9 cellular contexts compared by ENCODE assay signal in the genomic region with DNA sequence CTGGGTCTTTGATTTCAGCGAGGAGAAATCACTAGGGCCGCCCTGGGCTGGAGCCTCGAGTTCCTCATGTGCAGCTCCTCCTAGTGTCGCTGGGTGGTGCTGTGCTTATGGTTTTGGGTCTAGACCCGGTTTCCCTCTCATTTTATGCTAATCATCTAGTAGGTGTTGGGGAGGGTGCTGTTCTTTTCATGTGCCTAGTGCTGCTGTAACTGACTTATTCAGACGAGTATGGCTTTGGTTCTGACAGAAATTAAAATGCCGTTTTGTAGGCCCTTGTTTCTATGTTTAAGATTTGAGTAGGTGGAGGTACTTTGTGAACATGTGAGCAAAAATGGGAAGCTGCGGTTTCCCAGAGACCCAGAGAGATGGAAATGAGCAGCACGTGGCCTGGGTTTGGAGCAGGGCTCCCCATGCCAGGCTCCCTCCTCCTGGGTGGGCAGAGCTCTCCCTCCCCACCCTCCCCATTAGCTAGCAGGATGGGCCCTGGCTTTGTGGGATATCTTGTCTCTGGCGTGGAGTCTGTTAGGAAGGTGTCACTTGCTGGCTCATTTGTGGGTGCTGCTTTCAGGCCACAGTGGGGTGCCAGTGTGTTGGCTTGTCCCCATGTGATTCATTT.
DNase-seq lines count a peak whose midpoint lies in the region; ATAC-seq, FAIRE-seq and TF ChIP-seq lines count a peak whose summit lies in the region.
"Had no signal": no experiment of that assay in that cellular context is flagged by ENCODE, and none has a peak within 500 bp of the region (broad histone marks: within the 10 kb centered on the region; RNA-seq: fewer than 3 reads in every experiment).

No MANE protein-coding gene starts in this region.

- TF ChIP-seq CTCF in NB4 (IDR thresholded peaks at IDR 0.05; ENCODE audit: low read depth, low read length): peak; percentile 83
- TF ChIP-seq CTCF in SU-DHL-6 (IDR thresholded peaks at IDR 0.05; ENCODE audit: insufficient read depth, low read length, poor library complexity, severe bottlenecking): peak; percentile 70
- TF ChIP-seq CTCF in GM12878 (IDR thresholded peaks at IDR 0.05 in 2 of 3, conservative IDR thresholded peaks at IDR 0.05 in 1 of 3; ENCODE audit: control insufficient read depth in 2 of 3, extremely low read depth in 1 of 3, insufficient read depth in 1 of 3, low read depth in 3 of 3, low read length in 3 of 3): peak; percentile 78 to 87 (median 87)

- 0 out of 2 replicates have a peak overlapping the region, but pooled peaks have one; percentile 11 for H3K9ac ChIP-seq in SU-DHL-6 (ENCODE audit: low read length)
- no peak overlapping the region for H3K9ac ChIP-seq in GM12878 (ENCODE audit: control insufficient read depth, insufficient read depth, low read length)

- no peak for TF ChIP-seq EP300 in GM12878 (IDR thresholded peaks at IDR 0.05; ENCODE audit: borderline replicate concordance in 1 of 2, control insufficient read depth in 1 of 2, low read depth in 2 of 2, low read length in 2 of 2)

- no peaks in the 10 kb centered on the region for H3K9me2 ChIP-seq in SU-DHL-6 (replicated peaks; ENCODE audit: insufficient read depth, low read length)

- H4K20me1 ChIP-seq in SU-DHL-6 (ENCODE audit: low read depth, low read length) (no peaks in the 10 kb centered on the region), GM12878 (ENCODE audit: control insufficient read depth, insufficient read depth) (no peaks in the 10 kb centered on the region)

- H2AFZ ChIP-seq in SU-DHL-6 (ENCODE audit: low read depth, low read length, severe bottlenecking) (peak overlapping the region; percentile 91), GM12878 (ENCODE audit: control insufficient read depth, low read depth, low read length) (peak overlapping the region; percentile 41)

- intact Hi-C loops in GM12878 (cut with micrococcal nuclease; ENCODE audit: unreplicated experiment): loop anchor here (1.0 to 10.0 kb wide), 4 partner anchors 58 to 404 kb away; no protein-coding TSS in a partner anchor

- CTCF ChIA-PET in GM12878 (lab: Yijun Ruan, JAX): interaction anchor here (0.6 to 13.0 kb wide), 38 partner anchors 8 to 658 kb away, joined by 3 to 261 read pairs (median 4); a partner anchor contains a TSS

- peak; percentile 44 for DNase-seq in activated gamma-delta T cell treated with Interleukin-2 at 50 U/mL for 16 hours
- DNase-seq in activated gamma-delta T cell (lab: John Stamatoyannopoulos, UW): no peak
- peak; percentile 87 for DNase-seq in NB4 (ENCODE audit: low read depth)
- DNase-seq in GM12878 (ENCODE audit: low read depth, low spot score): no peak
- DNase-seq in iPS-NIHi11 (ENCODE audit: low spot score): peak; percentile 72
- peak; percentile 26 to 47 for DNase-seq in stimulated activated CD4-positive, alpha-beta T cell treated with anti-CD3 and anti-CD28 coated beads, Interleukin-12 subunit alpha, Interleukin-12 subunit beta, amount 100 ng/mL, for 24 hours (ENCODE audit: low read depth in 2 of 2)

- H3F3A ChIP-seq in SU-DHL-6 (ENCODE audit: insufficient read depth): no peaks in the 10 kb centered on the region

- H3K27ac ChIP-seq in SU-DHL-6 (ENCODE audit: low read depth, low read length): no peak overlapping the region
- 0 out of 2 replicates have a peak overlapping the region, but pooled peaks have one; percentile 15 for H3K27ac ChIP-seq in GM12878 (ENCODE audit: control insufficient read depth, insufficient read depth)
- H3K27ac ChIP-seq: skin epidermis had no signal

- RAD21 ChIA-PET in GM12878 (lab: Charles Lee; ENCODE audit: unreplicated experiment): interaction anchor here (0.5 to 7.3 kb wide), 13 partner anchors 8 to 1287 kb away, joined by 3 to 90 read pairs (median 3); a partner anchor contains a TSS

- BruUV-seq in GM12878 (replicated peaks; lab: Mats Ljungman, UMichigan): no TSS peak

- POLR2A ChIA-PET in GM12878 (lab: Charles Lee): no interaction called here

- H3K9me3 ChIP-seq in SU-DHL-6 (ENCODE audit: insufficient read depth, low read length) (no peaks in the 10 kb centered on the region), GM12878 (replicated peaks; ENCODE audit: control insufficient read depth, insufficient read depth, low read length) (no peaks in the 10 kb centered on the region)

- no peak for TF ChIP-seq POLR2A in NB4 (IDR thresholded peaks at IDR 0.05; ENCODE audit: extremely low read depth, insufficient read length)
- TF ChIP-seq POLR2A in GM12878 (IDR thresholded peaks at IDR 0.05; ENCODE audit: low read depth, low read length): no peak

- ATAC-seq in HG02623 (IDR thresholded peaks at IDR 0.05; ENCODE audit: unreplicated experiment): peak; percentile 84
- ATAC-seq in GM12878: peak; percentile 92

- SMC1A ChIA-PET in GM12878 (lab: Charles Lee; ENCODE audit: uncharacterized antibody, unreplicated experiment): interaction anchor here (0.5 to 3.2 kb wide), 25 partner anchors 8 to 745 kb away, joined by 3 to 59 read pairs (median 3); no protein-coding TSS in a partner anchor

- 34% methylated on average over 10 of the region's 10 CpGs for WGBS in GM12878 (ENCODE audit: insufficient coverage, insufficient replicate concordance, low lambda C conversion rate, missing lambda C conversion rate)

- no peak overlapping the region for H3K4me3 ChIP-seq in NB4 (ENCODE audit: low read depth, low read length)
- H3K4me3 ChIP-seq in SU-DHL-6 (ENCODE audit: insufficient read depth, low read length, poor library complexity, severe bottlenecking): no peak overlapping the region
- H3K4me3 ChIP-seq in GM12878: no peak overlapping the region
- H3K4me3 ChIP-seq: skin epidermis had no signal

- in situ Hi-C loops in GM12878 (cut with MboI): no loop called here

- FAIRE-seq in GM12878 (lab: Jason Lieb, UNC): peak; percentile 41

- H3K4me2 ChIP-seq in SU-DHL-6 (ENCODE audit: low read depth, low read length, poor library complexity, severe bottlenecking) (peak overlapping the region; percentile 42), GM12878 (ENCODE audit: control insufficient read depth, insufficient read depth) (peak overlapping the region; percentile 51; the same call in 1 of the 2 replicates)

- no peaks in the 10 kb centered on the region for H3K27me3 ChIP-seq in SU-DHL-6 (ENCODE audit: low read length)
- no peaks in the 10 kb centered on the region for H3K27me3 ChIP-seq in GM12878 (replicated peaks in 1 of 2; ENCODE audit: control insufficient read depth in 2 of 2, insufficient read depth in 2 of 2, low read length in 1 of 2)

- H3K36me3 ChIP-seq in SU-DHL-6 (ENCODE audit: low read length): no peaks in the 10 kb centered on the region
- H3K36me3 ChIP-seq in GM12878 (ENCODE audit: control insufficient read depth in 2 of 2, insufficient read depth in 2 of 2, low read length in 1 of 2): no peaks in the 10 kb centered on the region

- peak; percentile 89 for TF ChIP-seq RAD21 in GM12878 (IDR thresholded peaks at IDR 0.05; ENCODE audit: insufficient read depth, low read depth, low read length)

- no peaks in the 10 kb centered on the region for H3K79me2 ChIP-seq in SU-DHL-6 (ENCODE audit: insufficient read depth, low read length)
- H3K79me2 ChIP-seq in GM12878 (ENCODE audit: control insufficient read depth, insufficient read depth, low read length): no peaks in the 10 kb centered on the region

- peaks cover 4% of the 10 kb centered on the region; the same call in 1 of the 2 replicates for H3K4me1 ChIP-seq in GM12878 (ENCODE audit: control insufficient read depth, insufficient read depth, low read length)

TF ChIP-seq in GM12878, 131 proteins besides CTCF, POLR2A, EP300 and RAD21 (continues in another document):
- TF ChIP-seq LARP7 (IDR thresholded peaks at IDR 0.05) (no peak), RAD51 (IDR thresholded peaks at IDR 0.05) (0 out of 2 replicates have a peak, but pooled peaks have one; percentile 35), YY1 (IDR thresholded peaks at IDR 0.05; ENCODE audit: low read depth, low read length) (peak; percentile 60; the same call in 1 of the 2 replicates), IKZF2 (IDR thresholded peaks at IDR 0.05) (peak; percentile 20 to 30; a peak in 1 of 4 replicates), EED (IDR thresholded peaks at IDR 0.05; ENCODE audit: low read depth) (0 out of 2 replicates have a peak, but pooled peaks have one; percentile 23), ASH2L (IDR thresholded peaks at IDR 0.05; ENCODE audit: borderline replicate concordance, low read depth) (no peak), BMI1 (IDR thresholded peaks at IDR 0.05; ENCODE audit: borderline replicate concordance) (no peak), RUNX3 (IDR thresholded peaks at IDR 0.05; ENCODE audit: low read length) (peak; percentile 73)
- TF ChIP-seq, protein P1, sequence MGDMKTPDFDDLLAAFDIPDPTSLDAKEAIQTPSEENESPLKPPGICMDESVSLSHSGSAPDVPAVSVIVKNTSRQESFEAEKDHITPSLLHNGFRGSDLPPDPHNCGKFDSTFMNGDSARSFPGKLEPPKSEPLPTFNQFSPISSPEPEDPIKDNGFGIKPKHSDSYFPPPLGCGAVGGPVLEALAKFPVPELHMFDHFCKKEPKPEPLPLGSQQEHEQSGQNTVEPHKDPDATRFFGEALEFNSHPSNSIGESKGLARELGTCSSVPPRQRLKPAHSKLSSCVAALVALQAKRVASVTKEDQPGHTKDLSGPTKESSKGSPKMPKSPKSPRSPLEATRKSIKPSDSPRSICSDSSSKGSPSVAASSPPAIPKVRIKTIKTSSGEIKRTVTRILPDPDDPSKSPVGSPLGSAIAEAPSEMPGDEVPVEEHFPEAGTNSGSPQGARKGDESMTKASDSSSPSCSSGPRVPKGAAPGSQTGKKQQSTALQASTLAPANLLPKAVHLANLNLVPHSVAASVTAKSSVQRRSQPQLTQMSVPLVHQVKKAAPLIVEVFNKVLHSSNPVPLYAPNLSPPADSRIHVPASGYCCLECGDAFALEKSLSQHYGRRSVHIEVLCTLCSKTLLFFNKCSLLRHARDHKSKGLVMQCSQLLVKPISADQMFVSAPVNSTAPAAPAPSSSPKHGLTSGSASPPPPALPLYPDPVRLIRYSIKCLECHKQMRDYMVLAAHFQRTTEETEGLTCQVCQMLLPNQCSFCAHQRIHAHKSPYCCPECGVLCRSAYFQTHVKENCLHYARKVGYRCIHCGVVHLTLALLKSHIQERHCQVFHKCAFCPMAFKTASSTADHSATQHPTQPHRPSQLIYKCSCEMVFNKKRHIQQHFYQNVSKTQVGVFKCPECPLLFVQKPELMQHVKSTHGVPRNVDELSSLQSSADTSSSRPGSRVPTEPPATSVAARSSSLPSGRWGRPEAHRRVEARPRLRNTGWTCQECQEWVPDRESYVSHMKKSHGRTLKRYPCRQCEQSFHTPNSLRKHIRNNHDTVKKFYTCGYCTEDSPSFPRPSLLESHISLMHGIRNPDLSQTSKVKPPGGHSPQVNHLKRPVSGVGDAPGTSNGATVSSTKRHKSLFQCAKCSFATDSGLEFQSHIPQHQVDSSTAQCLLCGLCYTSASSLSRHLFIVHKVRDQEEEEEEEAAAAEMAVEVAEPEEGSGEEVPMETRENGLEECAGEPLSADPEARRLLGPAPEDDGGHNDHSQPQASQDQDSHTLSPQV (IDR thresholded peaks at IDR 0.05): no peak; the same call in 1 of the 2 replicates

Comparison
In these comparisons a context has a peak if more than half of its experiments do, and no peak if none do; other contexts are left out.
1. DNase-seq: peak in activated gamma-delta T cell treated with Interleukin-2 at 50 U/mL for 16 hours (single experiment), NB4 (single experiment), iPS-NIHi11 (single experiment) and stimulated activated CD4-positive, alpha-beta T cell treated with anti-CD3 and anti-CD28 coated beads, Interleukin-12 subunit alpha, Interleukin-12 subunit beta, amount 100 ng/mL, for 24 hours (2 of 2); none in activated gamma-delta T cell (single experiment) and GM12878 (single experiment).
2. Peak in every context shown above with its lines, with median percentiles within 50 percentile points of each other: CTCF ChIP-seq.